25 cellular contexts compared by ENCODE assay signal in the genomic region with DNA sequence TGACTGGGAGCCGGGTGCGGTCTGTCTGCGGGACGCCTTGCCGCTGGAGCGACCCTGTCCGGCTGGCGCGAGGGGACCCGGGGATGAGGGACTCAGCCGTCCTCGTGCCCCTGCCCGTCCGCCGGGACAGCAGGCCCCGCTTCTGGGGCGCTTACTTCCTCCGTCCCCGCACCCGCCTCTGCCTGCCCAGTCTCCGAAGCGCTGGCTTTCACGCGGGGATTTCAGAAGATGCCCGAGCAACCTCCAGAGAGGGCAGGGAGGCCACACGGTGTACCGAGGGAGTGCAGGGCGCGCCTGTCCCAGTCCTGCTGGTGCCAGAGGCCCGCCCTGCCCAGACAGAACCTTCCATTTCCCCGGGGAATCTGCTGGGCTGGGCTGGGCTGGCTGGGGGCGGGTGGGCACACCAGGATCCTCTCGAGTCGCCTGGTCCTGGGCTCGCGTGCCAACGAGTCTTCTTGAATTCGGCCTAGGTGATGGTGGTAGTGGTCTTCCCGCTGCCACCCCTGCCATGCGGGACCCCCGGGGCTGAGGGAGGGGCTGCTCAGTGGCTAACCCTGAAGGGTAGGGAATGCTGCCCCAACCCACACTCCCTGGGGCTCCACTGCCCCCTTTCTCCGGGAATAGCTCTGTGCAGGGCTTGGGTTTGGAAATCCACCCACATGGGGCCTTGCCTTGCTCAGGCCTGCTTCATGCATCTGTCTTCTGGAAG. TPM values are rescaled to one million over a fixed set of nuclear protein-coding genes. Genes with fewer than 3 reads are reported as not detected.
DNase-seq lines count a peak whose midpoint lies in the region; ATAC-seq, FAIRE-seq and TF ChIP-seq lines count a peak whose summit lies in the region.
"Had no signal": no experiment of that assay in that cellular context is flagged by ENCODE, and none has a peak within 500 bp of the region (broad histone marks: within the 10 kb centered on the region; RNA-seq: fewer than 3 reads in every experiment).

No MANE protein-coding gene starts in this region.

- TF ChIP-seq RAD21 in K562 (CRISPR knock-in tag; conservative IDR thresholded peaks at IDR 0.05 in 1 of 2, IDR thresholded peaks at IDR 0.05 in 1 of 2): no peak

- peak overlapping the region; percentile 41 for H2BK12ac ChIP-seq in neuronal stem cell (ENCODE audit: low read length)

- H3K9me1 ChIP-seq in K562 (ENCODE audit: control insufficient read depth, insufficient read depth, low read length): no peaks in the 10 kb centered on the region

- no peaks in the 10 kb centered on the region for H3K9me2 ChIP-seq in GM23338 (ENCODE audit: insufficient read depth)

- CTCF ChIA-PET in K562 (lab: Yijun Ruan, JAX; ENCODE audit: low intra/inter-chr PET ratio): no interaction called here

- H3K4me1 ChIP-seq in BLaER1 treated with 17β-estradiol and CSF1 and Interleukin-3, amounts not matched to agents 10 nM and 100 nM: peaks cover 36 to 85% (median 62%) of the 10 kb centered on the region in 10 experiments
- H3K4me1 ChIP-seq in GM23338 (ENCODE audit: insufficient read depth): no peaks in the 10 kb centered on the region; the same call in 1 of the 2 replicates
- peaks cover 0 to 18% of the 10 kb centered on the region in 2 experiments; a peak in 2 of 5 replicates for H3K4me1 ChIP-seq in K562 (replicated peaks in 1 of 2; ENCODE audit: control insufficient read depth in 2 of 2, insufficient read depth in 2 of 2, low read length in 2 of 2)
- H3K4me1 ChIP-seq in neuronal stem cell (ENCODE audit: control insufficient read depth in 2 of 2, insufficient read depth in 1 of 2, low read depth in 1 of 2, low read length in 2 of 2): no peaks in the 10 kb centered on the region
- peaks cover 11% of the 10 kb centered on the region for H3K4me1 ChIP-seq in SJCRH30
- H3K4me1 ChIP-seq: ascending aorta had no signal

- H3K18ac ChIP-seq in neuronal stem cell (ENCODE audit: low read length): peak overlapping the region; percentile 28

- POLR2A ChIA-PET in K562 (lab: Yijun Ruan, JAX): interaction anchor here (0.5 kb wide), 1 partner anchor 8 kb away, joined by 3 read pairs; no protein-coding TSS in a partner anchor

- peaks cover 33% of the 10 kb centered on the region for H3K27me3 Mint-ChIP-seq in GM23338 (ENCODE audit: insufficient read depth, low read depth, poor library complexity)
- H3K27me3 Mint-ChIP-seq: central memory CD8-positive, alpha-beta T cell had no signal

- H2AFZ ChIP-seq in GM23338 (peak overlapping the region; percentile 83; the same call in 1 of the 2 replicates), K562 (ENCODE audit: low read depth, low read length) (no peak overlapping the region), neuronal stem cell (ENCODE audit: low read length) (no peak overlapping the region)

- peak overlapping the region; percentile 87 to 100 (median 96) for H3K4me2 ChIP-seq in BLaER1 treated with 17β-estradiol and CSF1 and Interleukin-3, amounts not matched to agents 10 nM and 100 nM
- peak overlapping the region; percentile 73 for H3K4me2 ChIP-seq in GM23338
- no peak overlapping the region for H3K4me2 ChIP-seq in K562 (ENCODE audit: insufficient read depth, low read length)
- no peak overlapping the region for H3K4me2 ChIP-seq in neuronal stem cell (ENCODE audit: insufficient read depth, low read length, poor library complexity, severe bottlenecking)
- H3K4me2 ChIP-seq: KMS-11 had no signal

- no peaks in the 10 kb centered on the region for H3K9me3 Mint-ChIP-seq in GM23338
- H3K9me3 Mint-ChIP-seq: CD4-positive, alpha-beta memory T cell; central memory CD8-positive, alpha-beta T cell; stimulated activated naive CD8-positive, alpha-beta T cell treated with anti-CD3 and anti-CD28 coated beads, Interleukin-15, amount 100 ng/mL, for 72 hours; T-helper 2 cell treated with Interferon-gamma antibody and Interleukin-4, amounts not matched to agents 5 μg/mL and 100 μg/mL, for 36 hours had no signal

- H3K79me2 ChIP-seq in GM23338 (replicated peaks; ENCODE audit: insufficient read depth) (no peaks in the 10 kb centered on the region), K562 (ENCODE audit: control insufficient read depth, insufficient read depth, low read length) (no peaks in the 10 kb centered on the region)

- H3K36me3 ChIP-seq in BLaER1 treated with 17β-estradiol and CSF1 and Interleukin-3, amounts not matched to agents 10 nM and 100 nM: peaks cover 8 to 16% (median 13%) of the 10 kb centered on the region in 11 experiments; a peak in 19 of 22 replicates
- H3K36me3 ChIP-seq in GM23338 (ENCODE audit: insufficient read depth) (no peaks in the 10 kb centered on the region), K562 (ENCODE audit: control insufficient read depth, insufficient read depth, low read length) (no peaks in the 10 kb centered on the region), neuronal stem cell (replicated peaks in 1 of 2; ENCODE audit: control insufficient read depth in 2 of 2, insufficient read depth in 2 of 2, low read length in 2 of 2) (no peaks in the 10 kb centered on the region), SJCRH30 (no peaks in the 10 kb centered on the region)
- H3K36me3 ChIP-seq: ascending aorta, ovary, sigmoid colon, tibial nerve had no signal

- H3K14ac ChIP-seq in neuronal stem cell (ENCODE audit: low read length): peak overlapping the region; percentile 56

- peak overlapping the region; percentile 83 to 99 (median 94); a peak in 20 of 22 replicates for H3K9ac ChIP-seq in BLaER1 treated with 17β-estradiol and CSF1 and Interleukin-3, amounts not matched to agents 10 nM and 100 nM
- H3K9ac ChIP-seq in K562 (ENCODE audit: insufficient read depth in 1 of 2, low read depth in 2 of 2, low read length in 2 of 2) (no peak overlapping the region), neuronal stem cell (ENCODE audit: low read depth, low read length, poor library complexity) (no peak overlapping the region)
- H3K9ac ChIP-seq: KMS-11 had no signal

- H2BK120ac ChIP-seq in neuronal stem cell (ENCODE audit: low read depth, low read length): no peak overlapping the region

- no peak for TF ChIP-seq EP300 in K562 (IDR thresholded peaks at IDR 0.05; ENCODE audit: low read length)

- peaks cover 0 to 8% (median 0%) of the 10 kb centered on the region in 11 experiments; a peak in 6 of 22 replicates for H3K9me3 ChIP-seq in BLaER1 treated with 17β-estradiol and CSF1 and Interleukin-3, amounts not matched to agents 10 nM and 100 nM (replicated peaks in 1 of 11)
- H3K9me3 ChIP-seq in K562 (replicated peaks; ENCODE audit: control insufficient read depth, insufficient read depth, low read depth, low read length): no peaks in the 10 kb centered on the region
- H3K9me3 ChIP-seq in neuronal stem cell (replicated peaks in 1 of 2; ENCODE audit: control insufficient read depth in 2 of 2, insufficient read depth in 1 of 2, low read depth in 1 of 2, low read length in 2 of 2): no peaks in the 10 kb centered on the region
- no peaks in the 10 kb centered on the region for H3K9me3 ChIP-seq in SJCRH30 (replicated peaks)
- H3K9me3 ChIP-seq: ascending aorta, ovary, sigmoid colon, tibial nerve had no signal

- no peaks in the 10 kb centered on the region; the same call in 2 of the 3 replicates for H3K4me1 Mint-ChIP-seq in GM23338

- FAIRE-seq in K562 (lab: Jason Lieb, UNC): peak; percentile 15
- FAIRE-seq: GM18507 had no signal

- in situ Hi-C loops in K562 (cut with MboI): no loop called here

- peak in 1 of 2 experiments; percentile 28; a peak in 1 of 4 replicates for TF ChIP-seq CTCF in GM23338 (conservative IDR thresholded peaks at IDR 0.05; ENCODE audit: low read depth in 2 of 2)
- no peak for TF ChIP-seq CTCF in K562 (IDR thresholded peaks at IDR 0.05 in 2 of 3, conservative IDR thresholded peaks at IDR 0.05 in 1 of 3; ENCODE audit: insufficient read depth in 2 of 3, low read depth in 1 of 3, low read length in 3 of 3)

- peak overlapping the region; percentile 56 for H2AK5ac ChIP-seq in neuronal stem cell (ENCODE audit: low read depth, low read length)

- no peak overlapping the region for H4K91ac ChIP-seq in neuronal stem cell (ENCODE audit: low read depth, low read length, poor library complexity)

- H3K79me1 ChIP-seq in neuronal stem cell (ENCODE audit: low read depth, low read length): peaks cover 2% of the 10 kb centered on the region

- H4K8ac ChIP-seq in neuronal stem cell (ENCODE audit: low read depth, low read length): peak overlapping the region; percentile 65

- intact Hi-C loops in K562 (cut with micrococcal nuclease): no loop called here

- no peaks in the 10 kb centered on the region for H3F3A ChIP-seq in GM23338 (replicated peaks; ENCODE audit: low read depth)

- DNase-seq in GM23338 (ENCODE audit: low spot score) (no peak), K562 (ENCODE audit: extremely low read depth in 1 of 4, low spot score in 3 of 4) (no peak), neuronal stem cell (ENCODE audit: low spot score) (no peak), SJCRH30 (no peak), NCI-H1694 treated with DMSO at 0.1 percent for 48 hours (lab: John Stamatoyannopoulos, UW) (no peak), NCI-H526 treated with DMSO at 0.1 percent for 48 hours (lab: John Stamatoyannopoulos, UW) (no peak)
- DNase-seq: CD4-positive, alpha-beta memory T cell; DMS153; GDM1; naive B cell; NCI-H1694; NCI-H2171 treated with DMSO at 0.1 percent for 48 hours; NCI-H526; ovary; sigmoid colon; stimulated activated naive CD8-positive, alpha-beta T cell treated with anti-CD3 and anti-CD28 coated beads, Interleukin-15, amount 100 ng/mL, for 72 hours had no signal

- no peak overlapping the region for H3K4ac ChIP-seq in neuronal stem cell (ENCODE audit: low read length)

- H2BK15ac ChIP-seq in neuronal stem cell (ENCODE audit: low read length): no peak overlapping the region

- H3K27me3 ChIP-seq in BLaER1 treated with 17β-estradiol and CSF1 and Interleukin-3, amounts not matched to agents 10 nM and 100 nM: 0 out of 22 replicates have a peak, but pooled peaks cover 0 to 3% (median 0%) of the 10 kb centered on the region in 11 experiments
- H3K27me3 ChIP-seq in GM23338 (ENCODE audit: insufficient read depth) (peaks cover 36% of the 10 kb centered on the region), K562 (ENCODE audit: control insufficient read depth in 2 of 2, insufficient read depth in 2 of 2, low read length in 2 of 2) (peaks cover 61 to 83% of the 10 kb centered on the region in 2 experiments), neuronal stem cell (ENCODE audit: control insufficient read depth in 3 of 3, insufficient read depth in 3 of 3, low read depth in 1 of 3, low read length in 3 of 3) (peaks cover 2 to 28% (median 8%) of the 10 kb centered on the region in 3 experiments), SJCRH30 (no peaks in the 10 kb centered on the region)
- H3K27me3 ChIP-seq: ovary had no signal

- no peak overlapping the region for H2BK5ac ChIP-seq in neuronal stem cell (ENCODE audit: low read length)

- peak overlapping the region in 5 of 10 experiments; percentile 71 to 78 (median 73); a peak in 6 of 20 replicates for H3K4me3 ChIP-seq in BLaER1 treated with 17β-estradiol and CSF1 and Interleukin-3, amounts not matched to agents 10 nM and 100 nM
- peak overlapping the region; percentile 52 for H3K4me3 ChIP-seq in GM23338
- no peak overlapping the region for H3K4me3 ChIP-seq in K562
- H3K4me3 ChIP-seq in neuronal stem cell (ENCODE audit: low read length in 2 of 2): no peak overlapping the region
- no peak overlapping the region for H3K4me3 ChIP-seq in SJCRH30
- H3K4me3 ChIP-seq: ovary had no signal

- TF ChIP-seq POLR2A in K562 (conservative IDR thresholded peaks at IDR 0.05): no peak

- H3K23ac ChIP-seq in neuronal stem cell (ENCODE audit: low read depth, low read length, poor library complexity): no peak overlapping the region

- 20% methylated on average over 40 of the region's 42 CpGs for WGBS in K562 (ENCODE audit: insufficient coverage, low coverage, missing lambda C conversion rate)
- no CpG with 5 or more reads among the region's 42 CpGs for WGBS in neuronal stem cell (ENCODE audit: extremely low coverage in 2 of 2, insufficient read length in 2 of 2, insufficient replicate concordance in 1 of 2), 2 donors

- no peaks in the 10 kb centered on the region; a peak in 2 of 22 replicates for H4K20me1 ChIP-seq in BLaER1 treated with 17β-estradiol and CSF1 and Interleukin-3, amounts not matched to agents 10 nM and 100 nM
- no peaks in the 10 kb centered on the region for H4K20me1 ChIP-seq in GM23338 (replicated peaks; ENCODE audit: insufficient read depth)
- no peaks in the 10 kb centered on the region; the same call in none of the 2 replicates for H4K20me1 ChIP-seq in K562 (replicated peaks; ENCODE audit: control insufficient read depth, insufficient read depth, low read length)

- H3K36me3 Mint-ChIP-seq in GM23338 (ENCODE audit: low read depth): no peaks in the 10 kb centered on the region
- H3K36me3 Mint-ChIP-seq: CD4-positive, alpha-beta memory T cell; naive B cell had no signal

- BruUV-seq in K562 (replicated peaks; lab: Mats Ljungman, UMichigan): no TSS peak

- peak overlapping the region; percentile 57 for H3K4me3 Mint-ChIP-seq in GM23338
- H3K4me3 Mint-ChIP-seq: central memory CD8-positive, alpha-beta T cell; stimulated activated naive CD8-positive, alpha-beta T cell treated with anti-CD3 and anti-CD28 coated beads, Interleukin-15, amount 100 ng/mL, for 72 hours; T-helper 2 cell treated with Interferon-gamma antibody and Interleukin-4, amounts not matched to agents 5 μg/mL and 100 μg/mL, for 36 hours had no signal

- H3K27ac ChIP-seq in BLaER1 treated with 17β-estradiol and CSF1 and Interleukin-3, amounts not matched to agents 10 nM and 100 nM: peak overlapping the region in 10 of 11 experiments; percentile 87 to 100 (median 98); a peak in 19 of 22 replicates
- H3K27ac ChIP-seq in GM23338 (ENCODE audit: low read depth) (no peak overlapping the region), K562 (ENCODE audit: extremely low read depth, low read depth, low read length) (no peak overlapping the region), neuronal stem cell (replicated peaks; ENCODE audit: low read length) (no peak overlapping the region), SJCRH30 (no peak overlapping the region)
- H3K27ac ChIP-seq: ascending aorta, KMS-11, ovary, sigmoid colon, tibial nerve had no signal

- ATAC-seq in GM23338: peak; percentile 65
- ATAC-seq in K562: no peak
- ATAC-seq: activated naive CD4-positive, alpha-beta T cell treated with anti-CD3 and anti-CD28 coated beads, Interleukin-2, amount 50 U/mL, for 72 hours; SK-N-SH treated with all-trans-retinoic acid at 6 μM for 48 hours had no signal

- no peak overlapping the region for H3K27ac Mint-ChIP-seq in GM23338
- H3K27ac Mint-ChIP-seq: CD4-positive, alpha-beta memory T cell; naive B cell; T-helper 2 cell treated with Interferon-gamma antibody and Interleukin-4, amounts not matched to agents 5 μg/mL and 100 μg/mL, for 36 hours had no signal

RNA-seq across cellular contexts. Expression of a gene that starts 2.5 kb away (rescaled TPM):
- total RNA-seq in GM23338 (2014; rRNA removed; shearing (Covaris generic)): 0.83 and 2.0 TPM in 2 replicates
- 0.50 and 0.53 TPM in 2 replicates for polyA plus RNA-seq in GM23338 (2016; fragmentation: Nextera tagmentation; extraction: Ambion mirVana)
- total RNA-seq in K562 (2011; cell fraction: chromatin; rRNA removed; ENCODE audit: low replicate concordance): 0.09 and 0.42 TPM in 2 replicates
- 0.13 and 0.17 TPM in 2 replicates for total RNA-seq in K562 (2011; cell fraction: nucleolus; rRNA removed)
- total RNA-seq in K562 (2011; cell fraction: nucleoplasm; rRNA removed): 0.29 and 0.38 TPM in 2 replicates
- total RNA-seq in K562 (2014; rRNA removed): 1.5 and 2.1 TPM in 2 replicates
- 0.29 and 0.33 TPM in 2 replicates for total RNA-seq in K562 (2014; rRNA removed; fragmentation: Illumina TruSeq; extraction: Trizol)
- 2.0 and 2.2 TPM in 2 replicates for total RNA-seq in K562 (2015; rRNA removed; fragmentation: Illumina TruSeq; extraction: Trizol)
- 1.9 and 2.1 TPM in 2 replicates for total RNA-seq in K562 (2021)
- polyA plus RNA-seq in K562 (2011; rRNA removed): 0.34 and 0.36 TPM in 2 replicates
- polyA plus RNA-seq in K562 (2011; cell fraction: cytosol; rRNA removed): 0.40 and 1.3 TPM in 2 replicates
- 0.45 and 0.75 TPM in 2 replicates for polyA plus RNA-seq in K562 (2011; cell fraction: nucleus; rRNA removed)
- 2.1 and 3.8 TPM in 2 replicates for polyA plus RNA-seq in K562 (2012)
- 0.98 and 1.7 TPM in 2 replicates for polyA plus RNA-seq in K562 (2014; fragmentation: Illumina TruSeq; extraction: Trizol)
- polyA plus RNA-seq in K562 (2014; fragmentation: Nextera tagmentation; extraction: Ambion mirVana): not detected
- 0.82 and 2.0 TPM in 2 replicates for polyA plus RNA-seq in K562 (2014; rRNA removed)
- 0.11 and 0.36 TPM in 2 replicates for polyA minus RNA-seq in K562 (2011; rRNA and poly(A)+ RNA removed)
- polyA minus RNA-seq in K562 (2011; cell fraction: cytosol; rRNA and poly(A)+ RNA removed): 0.64 and 1.7 TPM in 2 replicates
- polyA minus RNA-seq in K562 (2011; cell fraction: nucleus; rRNA and poly(A)+ RNA removed): 0.33 and 0.54 TPM in 2 replicates
- 0.03 TPM for polyA plus RNA-seq in neuronal stem cell (2013, experiment 1 of 2)
- 0.03 TPM for polyA plus RNA-seq in neuronal stem cell (2013, experiment 2 of 2)
- 0.61 and 0.87 TPM in 2 replicates for total RNA-seq in SJCRH30 (2014; rRNA removed; shearing (Covaris generic))

RNA-seq across cellular contexts. Expression of a gene that starts 11.7 kb away (rescaled TPM):
- 23.2 and 24.0 TPM in 2 replicates for total RNA-seq in GM23338 (2014; rRNA removed; shearing (Covaris generic))
- polyA plus RNA-seq in GM23338 (2016; fragmentation: Nextera tagmentation; extraction: Ambion mirVana) (11.0 and 15.4 TPM in 2 replicates), K562 (2011; rRNA removed) (2.3 and 5.5 TPM in 2 replicates), K562 (2014; fragmentation: Illumina TruSeq; extraction: Trizol) (0.52 and 2.1 TPM in 2 replicates), K562 (2014; fragmentation: Nextera tagmentation; extraction: Ambion mirVana) (under 1 TPM; 0.07 to 0.18 TPM), K562 (2014; rRNA removed) (6.5 and 8.1 TPM in 2 replicates)
- 10.0 and 50.7 TPM in 2 replicates for total RNA-seq in K562 (2011; cell fraction: chromatin; rRNA removed; ENCODE audit: low replicate concordance)
- total RNA-seq in K562 (2011; cell fraction: nucleolus; rRNA removed): 29.3 and 41.0 TPM in 2 replicates
- 13.9 and 21.2 TPM in 2 replicates for total RNA-seq in K562 (2011; cell fraction: nucleoplasm; rRNA removed)
- total RNA-seq in K562 (2014; rRNA removed) (12.6 and 17.3 TPM in 2 replicates), K562 (2014; rRNA removed; fragmentation: Illumina TruSeq; extraction: Trizol) (0.35 and 0.55 TPM in 2 replicates), K562 (2015; rRNA removed; fragmentation: Illumina TruSeq; extraction: Trizol) (2.6 and 2.7 TPM in 2 replicates), K562 (2021) (7.6 and 8.3 TPM in 2 replicates)
- 5.7 and 16.5 TPM in 2 replicates for polyA plus RNA-seq in K562 (2011; cell fraction: cytosol; rRNA removed)
- 37.7 and 66.6 TPM in 2 replicates for polyA plus RNA-seq in K562 (2011; cell fraction: nucleus; rRNA removed)
- 6.3 and 16.5 TPM in 2 replicates for polyA plus RNA-seq in K562 (2012)
- polyA minus RNA-seq in K562 (2011; rRNA and poly(A)+ RNA removed): 0.57 and 0.91 TPM in 2 replicates
- 2.2 and 2.5 TPM in 2 replicates for polyA minus RNA-seq in K562 (2011; cell fraction: cytosol; rRNA and poly(A)+ RNA removed)
- 9.4 and 10.2 TPM in 2 replicates for polyA minus RNA-seq in K562 (2011; cell fraction: nucleus; rRNA and poly(A)+ RNA removed)
- 13.0 TPM for polyA plus RNA-seq in neuronal stem cell (2013, experiment 1 of 2)
- polyA plus RNA-seq in neuronal stem cell (2013, experiment 2 of 2): 12.0 TPM
- total RNA-seq in SJCRH30 (2014; rRNA removed; shearing (Covaris generic)): 7.5 and 8.2 TPM in 2 replicates

RNA-seq across cellular contexts. Expression of a gene that starts 51.1 kb away (rescaled TPM):
- total RNA-seq in GM23338 (2014; rRNA removed; shearing (Covaris generic)): 92.3 and 106 TPM in 2 replicates
- polyA plus RNA-seq in GM23338 (2016; fragmentation: Nextera tagmentation; extraction: Ambion mirVana) (39.9 and 40.3 TPM in 2 replicates), K562 (2011; rRNA removed) (50.0 and 84.1 TPM in 2 replicates), K562 (2014; fragmentation: Illumina TruSeq; extraction: Trizol) (37.6 and 65.2 TPM in 2 replicates), K562 (2014; fragmentation: Nextera tagmentation; extraction: Ambion mirVana) (1 to 10 TPM; 1.1 to 3.9 TPM), K562 (2014; rRNA removed) (83.0 and 83.1 TPM in 2 replicates)
- 83.4 and 274 TPM in 2 replicates for total RNA-seq in K562 (2011; cell fraction: chromatin; rRNA removed; ENCODE audit: low replicate concordance)
- 193 and 201 TPM in 2 replicates for total RNA-seq in K562 (2011; cell fraction: nucleolus; rRNA removed)
- 97.9 and 105 TPM in 2 replicates for total RNA-seq in K562 (2011; cell fraction: nucleoplasm; rRNA removed)
- total RNA-seq in K562 (2014; rRNA removed) (86.9 and 98.3 TPM in 2 replicates), K562 (2014; rRNA removed; fragmentation: Illumina TruSeq; extraction: Trizol) (13.8 and 22.2 TPM in 2 replicates), K562 (2015; rRNA removed; fragmentation: Illumina TruSeq; extraction: Trizol) (45.6 and 45.8 TPM in 2 replicates), K562 (2021) (108 and 124 TPM in 2 replicates)
- 68.5 and 125 TPM in 2 replicates for polyA plus RNA-seq in K562 (2011; cell fraction: cytosol; rRNA removed)
- polyA plus RNA-seq in K562 (2011; cell fraction: nucleus; rRNA removed): 244 and 346 TPM in 2 replicates
- 106 and 149 TPM in 2 replicates for polyA plus RNA-seq in K562 (2012)
- 29.0 and 37.5 TPM in 2 replicates for polyA minus RNA-seq in K562 (2011; rRNA and poly(A)+ RNA removed)
- 63.7 and 76.3 TPM in 2 replicates for polyA minus RNA-seq in K562 (2011; cell fraction: cytosol; rRNA and poly(A)+ RNA removed)
- polyA minus RNA-seq in K562 (2011; cell fraction: nucleus; rRNA and poly(A)+ RNA removed): 42.3 and 49.5 TPM in 2 replicates
- polyA plus RNA-seq in neuronal stem cell (2013, experiment 1 of 2): 37.4 TPM
- 35.9 TPM for polyA plus RNA-seq in neuronal stem cell (2013, experiment 2 of 2)
- total RNA-seq in SJCRH30 (2014; rRNA removed; shearing (Covaris generic)): 49.8 and 50.7 TPM in 2 replicates

Comparison
In these comparisons a context has a peak if more than half of its experiments do, and no peak if none do; other contexts are left out.
1. H3K27ac ChIP-seq: peak in BLaER1 treated with 17β-estradiol and CSF1 and Interleukin-3, amounts not matched to agents 10 nM and 100 nM (10 of 11); none in GM23338 (single experiment), K562 (single experiment), neuronal stem cell (single experiment) and SJCRH30 (single experiment).
2. H3K4me2 ChIP-seq: peak in BLaER1 treated with 17β-estradiol and CSF1 and Interleukin-3, amounts not matched to agents 10 nM and 100 nM (11 of 11) and GM23338 (single experiment); none in K562 (single experiment) and neuronal stem cell (single experiment).
3. H3K9ac ChIP-seq: peak in BLaER1 treated with 17β-estradiol and CSF1 and Interleukin-3, amounts not matched to agents 10 nM and 100 nM (11 of 11); none in K562 (0 of 2) and neuronal stem cell (single experiment).